ENCODE assay signal across 22 cellular contexts in the genomic region with DNA sequence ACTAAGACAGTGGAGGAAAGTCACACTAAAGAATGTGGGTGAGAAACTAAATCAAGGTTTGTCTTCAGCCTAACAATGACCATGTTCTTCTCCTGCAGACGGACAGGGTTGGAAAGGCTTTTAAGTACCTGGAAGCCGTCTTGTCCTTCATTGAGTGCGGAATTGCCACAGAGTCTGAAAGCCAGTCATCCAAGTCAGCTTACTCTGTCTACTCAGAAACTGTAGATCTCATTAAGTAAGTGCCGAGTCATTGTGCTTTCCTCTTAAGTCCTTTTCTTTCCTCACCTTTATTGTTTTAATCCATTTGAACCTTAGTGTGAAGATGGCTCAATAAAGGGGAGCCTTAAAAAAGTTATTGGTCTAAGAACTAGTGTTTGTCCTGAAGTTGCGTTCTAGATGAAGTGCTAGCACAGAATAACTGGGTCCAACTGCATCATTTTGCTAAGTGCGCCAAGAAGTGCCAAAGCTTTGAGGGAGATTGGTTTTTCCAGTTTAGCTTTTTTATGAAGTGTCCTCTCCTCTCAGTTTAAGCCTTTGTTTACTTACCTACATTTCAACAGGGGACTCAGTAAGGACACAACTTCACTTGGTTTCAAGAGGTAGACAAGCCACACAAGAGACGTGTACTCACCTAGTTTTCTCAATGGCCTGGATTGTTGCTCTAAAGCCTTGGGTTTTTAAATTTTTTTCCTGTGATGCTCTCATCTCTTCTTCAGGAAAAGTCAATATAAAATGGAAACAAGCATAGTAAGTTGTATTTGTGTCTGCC.
DNase-seq lines count a peak whose midpoint lies in the region; ATAC-seq, FAIRE-seq and TF ChIP-seq lines count a peak whose summit lies in the region.
"Had no signal": no experiment of that assay in that cellular context is flagged by ENCODE, and none has a peak within 500 bp of the region (broad histone marks: within the 10 kb centered on the region; RNA-seq: fewer than 3 reads in every experiment).

No MANE protein-coding gene starts in this region.

- TF ChIP-seq CTCF in A549 (IDR thresholded peaks at IDR 0.05), result no peak
- TF ChIP-seq CTCF in VCaP (conservative IDR thresholded peaks at IDR 0.05), result no peak
- no peak for TF ChIP-seq CTCF in lower lobe of right lung (IDR thresholded peaks at IDR 0.05)
- no peak for TF ChIP-seq CTCF in stomach (IDR thresholded peaks at IDR 0.05)

- TF ChIP-seq EP300 in A549 (IDR thresholded peaks at IDR 0.05) (no peak), stomach (IDR thresholded peaks at IDR 0.05) (no peak)

- H3K9me3 ChIP-seq in A549, result no peaks in the 10 kb centered on the region
- H3K9me3 ChIP-seq in lower lobe of right lung, result no peaks in the 10 kb centered on the region
- no peaks in the 10 kb centered on the region for H3K9me3 ChIP-seq in stomach
- H3K9me3 ChIP-seq: thoracic aorta had no signal

- no peak for FAIRE-seq in A549 (lab: Jason Lieb, UNC)
- FAIRE-seq: G401.6 had no signal

- DNase-seq in A549 (ENCODE audit: low read depth in 1 of 2, low spot score in 1 of 2), result peak in 1 of 2 experiments; percentile 3
- peak; percentile 85 for DNase-seq in DMS79 treated with DMSO at 0.1 percent for 48 hours (lab: John Stamatoyannopoulos, UW)
- no peak for DNase-seq in lower lobe of right lung
- no peak for DNase-seq in stomach
- DNase-seq in NCI-H2227 treated with DMSO at 0.1 percent for 48 hours (lab: John Stamatoyannopoulos, UW), result no peak
- DNase-seq in NCI-H2196 (lab: John Stamatoyannopoulos, UW; ENCODE audit: unreplicated experiment), result no peak
- no peak for DNase-seq in substantia nigra (lab: John Stamatoyannopoulos, UW)
- DNase-seq: activated naive CD8-positive, alpha-beta T cell treated with anti-CD3 and anti-CD28 coated beads, Interleukin-2, amount 10 ng/mL, durations not matched to agents 7 days and 5 days; foreskin fibroblast; KG1; left colon; naive B cell; NCI-H1436; NCI-H2171 treated with DMSO at 0.1 percent for 48 hours; NCI-H774; retina; stimulated activated CD4-positive, alpha-beta T cell treated with anti-CD3 and anti-CD28 coated beads, Interleukin-2, amount 100 ng/mL, for 48 hours had no signal

- H3K27me3 ChIP-seq in lower lobe of right lung (ENCODE audit: low read depth) (no peaks in the 10 kb centered on the region), stomach (no peaks in the 10 kb centered on the region)

- H3K4me2 ChIP-seq in A549, result no peak overlapping the region

- intact Hi-C loops in lower lobe of right lung (cut with DNase I), result no loop called here
- intact Hi-C loops in stomach (cut with DNase I; ENCODE audit: low total_unique reads), result no loop called here

- H3K4me1 ChIP-seq in A549 (0 out of 3 replicates have a peak, but pooled peaks cover 6% of the 10 kb centered on the region), lower lobe of right lung (no peaks in the 10 kb centered on the region), stomach (no peaks in the 10 kb centered on the region)

- H3K27ac ChIP-seq in A549 (peak overlapping the region in 1 of 2 experiments; percentile 37; a peak in 2 of 6 replicates), VCaP (0 out of 2 replicates have a peak overlapping the region, but pooled peaks have one; percentile 13), lower lobe of right lung (peak overlapping the region; percentile 42), stomach (no peak overlapping the region), substantia nigra (ENCODE audit: low read depth, low read length, poor library complexity, severe bottlenecking) (no peak overlapping the region)
- H3K27ac ChIP-seq: C4-2B, thoracic aorta had no signal

- ATAC-seq in A549, result no peak
- ATAC-seq in lower lobe of right lung, result peak; percentile 86 to 92
- ATAC-seq: left colon; stimulated activated effector memory CD8-positive, alpha-beta T cell treated with anti-CD3 and anti-CD28 coated beads, Interleukin-12 subunit alpha, Interleukin-12 subunit beta, amount 100 ng/mL, for 72 hours had no signal

- 94% methylated on average over 7 of the region's 7 CpGs for WGBS in A549 (ENCODE audit: missing lambda C conversion rate)
- WGBS in stomach, 5 donors, result 92 to 98% (median 97%) methylated on average over 7 of the region's 7 CpGs

- TF ChIP-seq POLR2A in A549 (IDR thresholded peaks at IDR 0.05; ENCODE audit: low read length) (no peak), stomach (IDR thresholded peaks at IDR 0.05) (no peak)

- H3K36me3 ChIP-seq in lower lobe of right lung (peaks cover 98% of the 10 kb centered on the region), stomach (peaks cover 68 to 100% (median 99%) of the 10 kb centered on the region in 4 donors)

- no peak overlapping the region for H3K4me3 ChIP-seq in A549
- no peak overlapping the region for H3K4me3 ChIP-seq in lower lobe of right lung
- H3K4me3 ChIP-seq in stomach, result no peak overlapping the region
- H3K4me3 ChIP-seq: thoracic aorta had no signal

- TF ChIP-seq RAD21 in A549 (conservative IDR thresholded peaks at IDR 0.05 in 1 of 2, IDR thresholded peaks at IDR 0.05 in 1 of 2), result no peak

- CTCF ChIA-PET in A549 (lab: Yijun Ruan, JAX), result interaction anchor here (0.6 kb wide), 1 partner anchor 909 kb away, joined by 3 read pairs; no protein-coding TSS in a partner anchor

- POLR2A ChIA-PET in A549 (lab: Yijun Ruan, JAX), result no interaction called here

TF ChIP-seq in A549, 52 proteins besides CTCF, POLR2A, EP300 and RAD21:
- TF ChIP-seq NFE2L2 (conservative IDR thresholded peaks at IDR 0.05; ENCODE audit: low read length) (peak; percentile 61), PHF8 (IDR thresholded peaks at IDR 0.05; ENCODE audit: borderline replicate concordance, low read depth) (no peak), MAFK (IDR thresholded peaks at IDR 0.05; ENCODE audit: partially characterized antibody) (peak; percentile 58), ZNF302 (CRISPR knock-in tag; IDR thresholded peaks at IDR 0.05) (no peak), E2F6 (IDR thresholded peaks at IDR 0.05; ENCODE audit: borderline replicate concordance, low read depth) (no peak)
- TF ChIP-seq, protein P1, sequence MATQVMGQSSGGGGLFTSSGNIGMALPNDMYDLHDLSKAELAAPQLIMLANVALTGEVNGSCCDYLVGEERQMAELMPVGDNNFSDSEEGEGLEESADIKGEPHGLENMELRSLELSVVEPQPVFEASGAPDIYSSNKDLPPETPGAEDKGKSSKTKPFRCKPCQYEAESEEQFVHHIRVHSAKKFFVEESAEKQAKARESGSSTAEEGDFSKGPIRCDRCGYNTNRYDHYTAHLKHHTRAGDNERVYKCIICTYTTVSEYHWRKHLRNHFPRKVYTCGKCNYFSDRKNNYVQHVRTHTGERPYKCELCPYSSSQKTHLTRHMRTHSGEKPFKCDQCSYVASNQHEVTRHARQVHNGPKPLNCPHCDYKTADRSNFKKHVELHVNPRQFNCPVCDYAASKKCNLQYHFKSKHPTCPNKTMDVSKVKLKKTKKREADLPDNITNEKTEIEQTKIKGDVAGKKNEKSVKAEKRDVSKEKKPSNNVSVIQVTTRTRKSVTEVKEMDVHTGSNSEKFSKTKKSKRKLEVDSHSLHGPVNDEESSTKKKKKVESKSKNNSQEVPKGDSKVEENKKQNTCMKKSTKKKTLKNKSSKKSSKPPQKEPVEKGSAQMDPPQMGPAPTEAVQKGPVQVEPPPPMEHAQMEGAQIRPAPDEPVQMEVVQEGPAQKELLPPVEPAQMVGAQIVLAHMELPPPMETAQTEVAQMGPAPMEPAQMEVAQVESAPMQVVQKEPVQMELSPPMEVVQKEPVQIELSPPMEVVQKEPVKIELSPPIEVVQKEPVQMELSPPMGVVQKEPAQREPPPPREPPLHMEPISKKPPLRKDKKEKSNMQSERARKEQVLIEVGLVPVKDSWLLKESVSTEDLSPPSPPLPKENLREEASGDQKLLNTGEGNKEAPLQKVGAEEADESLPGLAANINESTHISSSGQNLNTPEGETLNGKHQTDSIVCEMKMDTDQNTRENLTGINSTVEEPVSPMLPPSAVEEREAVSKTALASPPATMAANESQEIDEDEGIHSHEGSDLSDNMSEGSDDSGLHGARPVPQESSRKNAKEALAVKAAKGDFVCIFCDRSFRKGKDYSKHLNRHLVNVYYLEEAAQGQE (IDR thresholded peaks at IDR 0.05), result no peak
- TF ChIP-seq, protein P2, sequence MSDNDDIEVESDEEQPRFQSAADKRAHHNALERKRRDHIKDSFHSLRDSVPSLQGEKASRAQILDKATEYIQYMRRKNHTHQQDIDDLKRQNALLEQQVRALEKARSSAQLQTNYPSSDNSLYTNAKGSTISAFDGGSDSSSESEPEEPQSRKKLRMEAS (IDR thresholded peaks at IDR 0.05), result no peak
- TF ChIP-seq, protein P3, sequence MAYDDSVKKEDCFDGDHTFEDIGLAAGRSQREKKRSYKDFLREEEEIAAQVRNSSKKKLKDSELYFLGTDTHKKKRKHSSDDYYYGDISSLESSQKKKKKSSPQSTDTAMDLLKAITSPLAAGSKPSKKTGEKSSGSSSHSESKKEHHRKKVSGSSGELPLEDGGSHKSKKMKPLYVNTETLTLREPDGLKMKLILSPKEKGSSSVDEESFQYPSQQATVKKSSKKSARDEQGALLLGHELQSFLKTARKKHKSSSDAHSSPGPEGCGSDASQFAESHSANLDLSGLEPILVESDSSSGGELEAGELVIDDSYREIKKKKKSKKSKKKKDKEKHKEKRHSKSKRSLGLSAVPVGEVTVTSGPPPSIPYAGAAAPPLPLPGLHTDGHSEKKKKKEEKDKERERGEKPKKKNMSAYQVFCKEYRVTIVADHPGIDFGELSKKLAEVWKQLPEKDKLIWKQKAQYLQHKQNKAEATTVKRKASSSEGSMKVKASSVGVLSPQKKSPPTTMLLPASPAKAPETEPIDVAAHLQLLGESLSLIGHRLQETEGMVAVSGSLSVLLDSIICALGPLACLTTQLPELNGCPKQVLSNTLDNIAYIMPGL (CRISPR knock-in tag; IDR thresholded peaks at IDR 0.05; ENCODE audit: borderline replicate concordance), result no peak

Comparison
In these comparisons a context has a peak if more than half of its experiments do, and no peak if none do; other contexts are left out.
1. ATAC-seq: peak in lower lobe of right lung (2 of 2); none in A549 (0 of 2).
2. H3K27ac ChIP-seq: peak in VCaP (single experiment) and lower lobe of right lung (single experiment); none in stomach (0 of 5) and substantia nigra (single experiment).